22 cellular contexts compared by ENCODE assay signal in the genomic region with DNA sequence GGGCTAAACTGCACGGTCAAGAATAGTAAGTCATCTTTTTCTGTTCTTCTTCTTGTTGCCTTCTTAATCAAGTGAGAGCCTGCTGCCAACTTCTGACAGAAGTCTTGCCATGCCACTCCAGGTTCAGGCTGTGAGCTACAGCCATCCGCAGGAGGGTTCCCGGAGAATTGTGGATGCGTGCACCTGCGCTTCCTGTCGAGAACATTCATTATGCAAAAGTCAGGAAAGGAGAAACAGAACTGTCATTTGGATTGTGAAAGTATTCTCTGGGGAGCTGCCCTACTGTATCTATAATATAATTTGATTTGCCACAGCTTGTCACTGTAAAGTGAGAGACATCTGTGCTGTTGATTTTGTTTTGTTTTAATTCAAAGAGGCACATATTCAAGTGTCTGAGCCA. TPM values are rescaled to one million over a fixed set of nuclear protein-coding genes. Genes with fewer than 3 reads are reported as not detected.
DNase-seq lines count a peak whose midpoint lies in the region; ATAC-seq and TF ChIP-seq lines count a peak whose summit lies in the region.
"Had no signal": no experiment of that assay in that cellular context is flagged by ENCODE, and none has a peak within 500 bp of the region (broad histone marks: within the 10 kb centered on the region; RNA-seq: fewer than 3 reads in every experiment).

No MANE protein-coding gene starts in this region.

- no peaks in the 10 kb centered on the region for H3K9me3 Mint-ChIP-seq in activated T-cell treated with anti-CD3 and anti-CD28 coated beads, Interleukin-2, amount 50 U/mL, for 24 hours

- no peak for TF ChIP-seq CTCF in GM13976 (IDR thresholded peaks at IDR 0.05; ENCODE audit: borderline replicate concordance, control extremely low read depth, extremely low read depth, insufficient read depth, missing control alignments)
- no peak for TF ChIP-seq CTCF in neural cell (IDR thresholded peaks at IDR 0.05; ENCODE audit: poor library complexity, severe bottlenecking)
- no peak for TF ChIP-seq CTCF in gastrocnemius medialis (IDR thresholded peaks at IDR 0.05 in 4 of 5, conservative IDR thresholded peaks at IDR 0.05 in 1 of 5)

- H3K27ac Mint-ChIP-seq in activated T-cell treated with anti-CD3 and anti-CD28 coated beads, Interleukin-2, amount 50 U/mL, for 24 hours = no peak overlapping the region

- peak; percentile 22 for TF ChIP-seq EP300 in neural cell (conservative IDR thresholded peaks at IDR 0.05; ENCODE audit: poor library complexity, severe bottlenecking)

- no peaks in the 10 kb centered on the region for H3K27me3 ChIP-seq in neural cell (ENCODE audit: insufficient read depth, low read depth, low read length)
- no peaks in the 10 kb centered on the region for H3K27me3 ChIP-seq in gastrocnemius medialis
- H3K27me3 ChIP-seq: brain microvascular endothelial cell, gastroesophageal sphincter had no signal

- no peak for TF ChIP-seq RAD21 in neural cell (conservative IDR thresholded peaks at IDR 0.05)

- no peaks in the 10 kb centered on the region for H3K36me3 ChIP-seq in neural cell (ENCODE audit: insufficient read depth, low read length)
- H3K36me3 ChIP-seq in gastrocnemius medialis = peaks cover 0 to 19% of the 10 kb centered on the region in 2 donors

- no peaks in the 10 kb centered on the region for H4K20me1 ChIP-seq in neural cell (ENCODE audit: insufficient read depth)

- peaks cover 56% of the 10 kb centered on the region for H3K36me3 Mint-ChIP-seq in activated T-cell treated with anti-CD3 and anti-CD28 coated beads, Interleukin-2, amount 50 U/mL, for 24 hours (ENCODE audit: low read depth)

- no peak overlapping the region for H2AFZ ChIP-seq in neural cell (ENCODE audit: low read depth, low read length)

- no peak overlapping the region for H3K9ac ChIP-seq in neural cell (ENCODE audit: low read length)

- no peak overlapping the region for H3K4me3 Mint-ChIP-seq in activated T-cell treated with anti-CD3 and anti-CD28 coated beads, Interleukin-2, amount 50 U/mL, for 24 hours

- H3K9me2 ChIP-seq in neural cell (ENCODE audit: insufficient read depth, low read length) = no peaks in the 10 kb centered on the region

- intact Hi-C loops in gastrocnemius medialis (cut with DNase I; ENCODE audit: low total_unique reads) = no loop called here

- no peaks in the 10 kb centered on the region for H3F3A ChIP-seq in neural cell (ENCODE audit: insufficient read depth, low read length, poor library complexity, severe bottlenecking)

- H3K4me1 Mint-ChIP-seq in activated T-cell treated with anti-CD3 and anti-CD28 coated beads, Interleukin-2, amount 50 U/mL, for 24 hours (ENCODE audit: low read depth) = peaks cover 91% of the 10 kb centered on the region

- peak; percentile 24 for DNase-seq in activated T-cell treated with anti-CD3 and anti-CD28 coated beads, Interleukin-2, amount 50 U/mL, for 24 hours
- no peak for DNase-seq in activated T-cell treated with anti-CD3 and anti-CD28 coated beads, Interleukin-2, amount 50 U/mL, for 1 hour
- DNase-seq in GM13976 (ENCODE audit: low spot score) (peak; percentile 21), NCI-H526 treated with DMSO at 0.1 percent for 48 hours (lab: John Stamatoyannopoulos, UW) (peak; percentile 1), nucleus accumbens (lab: John Stamatoyannopoulos, UW) (no peak), gastrocnemius medialis (no peak)
- DNase-seq: activated naive CD4-positive, alpha-beta T cell; brain microvascular endothelial cell; dermis blood vessel endothelial cell; left cardiac atrium; midbrain; NCI-H1092 treated with DMSO at 0.1 percent for 48 hours; NCI-H446; occipital lobe; SHP77 treated with DMSO at 0.1 percent for 48 hours; substantia nigra had no signal

- H3K27ac ChIP-seq in neural cell (ENCODE audit: low read length) = no peak overlapping the region
- H3K27ac ChIP-seq in gastrocnemius medialis = no peak overlapping the region
- H3K27ac ChIP-seq: brain microvascular endothelial cell, epithelial cell of prostate had no signal

- no peaks in the 10 kb centered on the region for H3K27me3 Mint-ChIP-seq in activated T-cell treated with anti-CD3 and anti-CD28 coated beads, Interleukin-2, amount 50 U/mL, for 24 hours

- H3K4me3 ChIP-seq in neural cell (ENCODE audit: low read length) = peak overlapping the region; percentile 16
- H3K4me3 ChIP-seq in gastrocnemius medialis = no peak overlapping the region
- H3K4me3 ChIP-seq: gastroesophageal sphincter had no signal

- H3K9me3 ChIP-seq in neural cell (ENCODE audit: low read length) (no peaks in the 10 kb centered on the region), gastrocnemius medialis (no peaks in the 10 kb centered on the region)
- H3K9me3 ChIP-seq: gastroesophageal sphincter had no signal

- in situ Hi-C loops in GM13976 (cut with MboI; ENCODE audit: low sequenced_read_pairs, unreplicated experiment) (no loop called here), gastrocnemius medialis (cut with MboI; ENCODE audit: low sequenced_read_pairs in 4 of 4) (no loop called here)

- no peak for ATAC-seq in GM18858 (IDR thresholded peaks at IDR 0.05; ENCODE audit: unreplicated experiment)
- ATAC-seq in gastrocnemius medialis = no peak
- ATAC-seq: activated CD4-positive, CD25-positive, alpha-beta regulatory T cell treated with anti-CD3 and anti-CD28 coated beads, Interleukin-2, amount 50 U/mL, for 24 hours; gastroesophageal sphincter; left cardiac atrium; sciatic nerve had no signal

- H3K79me2 ChIP-seq in neural cell (replicated peaks; ENCODE audit: insufficient read depth, low read length) = no peaks in the 10 kb centered on the region

- H3K4me1 ChIP-seq in gastrocnemius medialis = no peaks in the 10 kb centered on the region
- H3K4me1 ChIP-seq: gastroesophageal sphincter had no signal

- H3K4me2 ChIP-seq in neural cell (ENCODE audit: low read length) = no peak overlapping the region

- no peak for TF ChIP-seq POLR2A in gastrocnemius medialis (IDR thresholded peaks at IDR 0.05)

TF ChIP-seq in neural cell, 6 proteins besides CTCF, POLR2A, EP300 and RAD21:
- TF ChIP-seq POLR2AphosphoS5 (IDR thresholded peaks at IDR 0.05) = peak; percentile 56
- TF ChIP-seq EZH2 (IDR thresholded peaks at IDR 0.05; ENCODE audit: borderline replicate concordance, insufficient read depth, low read length, poor library complexity, severe bottlenecking) = no peak

RNA-seq across cellular contexts. Expression of a gene that starts 12.3 kb away (rescaled TPM):
- 0.08 and 0.52 TPM in 2 replicates for polyA plus RNA-seq in neural cell
- polyA minus RNA-seq in neural cell = 0.12 and 0.24 TPM in 2 replicates
- total RNA-seq in gastrocnemius medialis = 1 to 10 TPM; 1.4 to 3.9 (median 3.6) TPM

RNA-seq across cellular contexts. Expression of a gene that starts 24.1 kb away (rescaled TPM):
- polyA plus RNA-seq in neural cell = 15.8 and 16.8 TPM in 2 replicates
- 24.6 and 26.7 TPM in 2 replicates for polyA minus RNA-seq in neural cell
- under 1 TPM; 0.17 to 0.29 (median 0.24) TPM for total RNA-seq in gastrocnemius medialis

Comparison
In these comparisons a context has a peak if more than half of its experiments do, and no peak if none do; other contexts are left out.
1. DNase-seq: peak in activated T-cell treated with anti-CD3 and anti-CD28 coated beads, Interleukin-2, amount 50 U/mL, for 24 hours (single experiment), GM13976 (single experiment) and NCI-H526 treated with DMSO at 0.1 percent for 48 hours (single experiment); none in activated T-cell treated with anti-CD3 and anti-CD28 coated beads, Interleukin-2, amount 50 U/mL, for 1 hour (single experiment), nucleus accumbens (0 of 56) and gastrocnemius medialis (0 of 2).